Comparison of ENCODE assay signal across 20 cellular contexts in genomic region chr2:167489307-167489706, GRCh38.
"Had no signal": no experiment of that assay in that cellular context is flagged by ENCODE, and none has a peak within 500 bp of the region (broad histone marks: within the 10 kb centered on the region; RNA-seq: fewer than 3 reads in every experiment).

No MANE protein-coding gene starts in this region.

- H3K27me3 ChIP-seq: SJSA1 had no signal

- H3K79me2 ChIP-seq: parathyroid adenoma had no signal

- H3K36me3 ChIP-seq: left ventricle myocardium inferior, SJSA1, thoracic aorta had no signal

- DNase-seq: activated B cell treated with CpG ODN at 0.5 μM for 24 hours; activated CD4-positive, alpha-beta T cell treated with anti-CD3 and anti-CD28 coated beads for 36 hours; activated CD4-positive, alpha-beta T cell treated with anti-CD3 and anti-CD28 coated beads, Interleukin-2, amount 50 U/mL, for 4 hours; activated effector memory CD4-positive, alpha-beta T cell treated with Interleukin-2 at 50 U/mL for 16 hours; activated naive CD4-positive, alpha-beta T cell treated with anti-CD3 and anti-CD28 coated beads, Interleukin-2, amount 10 ng/mL, durations not matched to agents 7 days and 5 days; activated T-cell treated with anti-CD3 and anti-CD28 coated beads, Interleukin-2, amount 50 U/mL, for 72 hours; cortex of kidney; foreskin fibroblast; left ventricle myocardium inferior; small intestine; stimulated activated CD4-positive, alpha-beta T cell treated with anti-CD3 and anti-CD28 coated beads, Interleukin-2, amount 100 ng/mL, for 24 hours; stimulated activated naive B cell treated with anti-CD40 and anti-IgM and Interleukin-4, amounts not matched to agents 10 μg/mL and 1 μg/mL and 100 μg/mL, for 72 hours; T1000 had no signal

- H3K4me3 ChIP-seq: left ventricle myocardium inferior, SJSA1, thoracic aorta had no signal

- H3K36me3 Mint-ChIP-seq: activated naive CD4-positive, alpha-beta T cell treated with anti-CD3 and anti-CD28 coated beads, Interleukin-2, amount 10 ng/mL, durations not matched to agents 7 days and 5 days; mesothelial cell of epicardium; stimulated activated naive B cell treated with anti-CD40 and anti-IgM and Interleukin-4, amounts not matched to agents 10 μg/mL and 1 μg/mL and 100 μg/mL, for 72 hours had no signal

- H3K4me1 ChIP-seq: left ventricle myocardium inferior, parathyroid adenoma, SJSA1 had no signal

- H3K9me3 ChIP-seq: left ventricle myocardium inferior, SJSA1, thoracic aorta had no signal

- ATAC-seq: activated CD4-positive, alpha-beta T cell treated with anti-CD3 and anti-CD28 coated beads for 36 hours; activated T-cell treated with anti-CD3 and anti-CD28 coated beads, Interleukin-2, amount 50 U/mL, for 72 hours; stimulated activated naive B cell treated with anti-CD40 and anti-IgM and Interleukin-4, amounts not matched to agents 10 μg/mL and 1 μg/mL and 100 μg/mL, for 72 hours had no signal

- H2AFZ ChIP-seq: parathyroid adenoma had no signal

- H3K4me3 Mint-ChIP-seq: activated B cell treated with CpG ODN at 0.5 μM for 24 hours; activated CD4-positive, alpha-beta T cell treated with anti-CD3 and anti-CD28 coated beads for 36 hours; activated naive CD4-positive, alpha-beta T cell treated with anti-CD3 and anti-CD28 coated beads, Interleukin-2, amount 10 ng/mL, durations not matched to agents 7 days and 5 days; activated T-cell treated with anti-CD3 and anti-CD28 coated beads, Interleukin-2, amount 50 U/mL, for 72 hours; central memory CD8-positive, alpha-beta T cell; mesothelial cell of epicardium; stimulated activated naive B cell treated with anti-CD40 and anti-IgM and Interleukin-4, amounts not matched to agents 10 μg/mL and 1 μg/mL and 100 μg/mL, for 72 hours; type B pancreatic cell had no signal

- H3K27ac ChIP-seq: epithelial cell of prostate, left ventricle myocardium inferior, parathyroid adenoma, SJSA1, thoracic aorta had no signal

- H3K27ac Mint-ChIP-seq: activated B cell treated with CpG ODN at 0.5 μM for 24 hours; activated CD4-positive, alpha-beta T cell treated with anti-CD3 and anti-CD28 coated beads for 36 hours; activated naive CD4-positive, alpha-beta T cell treated with anti-CD3 and anti-CD28 coated beads, Interleukin-2, amount 10 ng/mL, durations not matched to agents 7 days and 5 days; activated T-cell treated with anti-CD3 and anti-CD28 coated beads, Interleukin-2, amount 50 U/mL, for 72 hours; mesothelial cell of epicardium; stimulated activated naive B cell treated with anti-CD40 and anti-IgM and Interleukin-4, amounts not matched to agents 10 μg/mL and 1 μg/mL and 100 μg/mL, for 72 hours; type B pancreatic cell had no signal

- H3K9me3 Mint-ChIP-seq: activated naive CD4-positive, alpha-beta T cell treated with anti-CD3 and anti-CD28 coated beads, Interleukin-2, amount 10 ng/mL, durations not matched to agents 7 days and 5 days; activated T-cell treated with anti-CD3 and anti-CD28 coated beads, Interleukin-2, amount 50 U/mL, for 72 hours; central memory CD8-positive, alpha-beta T cell; mesothelial cell of epicardium; stimulated activated naive B cell treated with anti-CD40 and anti-IgM and Interleukin-4, amounts not matched to agents 10 μg/mL and 1 μg/mL and 100 μg/mL, for 72 hours; type B pancreatic cell had no signal

- H3K4me1 Mint-ChIP-seq: activated B cell treated with CpG ODN at 0.5 μM for 24 hours; activated CD4-positive, alpha-beta T cell treated with anti-CD3 and anti-CD28 coated beads for 36 hours; activated naive CD4-positive, alpha-beta T cell treated with anti-CD3 and anti-CD28 coated beads, Interleukin-2, amount 10 ng/mL, durations not matched to agents 7 days and 5 days; central memory CD8-positive, alpha-beta T cell; stimulated activated naive B cell treated with anti-CD40 and anti-IgM and Interleukin-4, amounts not matched to agents 10 μg/mL and 1 μg/mL and 100 μg/mL, for 72 hours had no signal

- H3K27me3 Mint-ChIP-seq: activated B cell treated with CpG ODN at 0.5 μM for 24 hours; activated CD4-positive, alpha-beta T cell treated with anti-CD3 and anti-CD28 coated beads for 36 hours; activated naive CD4-positive, alpha-beta T cell treated with anti-CD3 and anti-CD28 coated beads, Interleukin-2, amount 10 ng/mL, durations not matched to agents 7 days and 5 days; central memory CD8-positive, alpha-beta T cell; stimulated activated naive B cell treated with anti-CD40 and anti-IgM and Interleukin-4, amounts not matched to agents 10 μg/mL and 1 μg/mL and 100 μg/mL, for 72 hours; type B pancreatic cell had no signal

- H3K9ac ChIP-seq: parathyroid adenoma had no signal
